16 cellular contexts compared by ENCODE assay signal in genomic region chr20:60718743-60719142, GRCh38.
DNase-seq lines count a peak whose midpoint lies in the region; ATAC-seq and TF ChIP-seq lines count a peak whose summit lies in the region.
"Had no signal": no experiment of that assay in that cellular context is flagged by ENCODE, and none has a peak within 500 bp of the region (broad histone marks: within the 10 kb centered on the region; RNA-seq: fewer than 3 reads in every experiment).

No MANE protein-coding gene starts in this region.

- no peak overlapping the region for H4K5ac ChIP-seq in H9 (ENCODE audit: insufficient read length, low read depth, low read length)

- H2AK5ac ChIP-seq in H9 (ENCODE audit: insufficient read length, low read length), result no peak overlapping the region

- no peak overlapping the region for H3T11ph ChIP-seq in H9 (ENCODE audit: low read length)

- H4K8ac ChIP-seq in H9 (replicated peaks; ENCODE audit: insufficient read length, low read depth, low read length), result no peak overlapping the region

- H3K27ac Mint-ChIP-seq in H9, result 0 out of 7 replicates have a peak overlapping the region, but pooled peaks of 1 of the 3 experiments have one; percentile 37
- H3K27ac Mint-ChIP-seq: activated naive CD4-positive, alpha-beta T cell treated with anti-CD3 and anti-CD28 coated beads, Interleukin-2, amount 50 U/mL, for 72 hours had no signal

- H3K36me3 Mint-ChIP-seq in H9 (ENCODE audit: insufficient read depth in 1 of 3, low read depth in 3 of 3), result 0 out of 7 replicates have a peak, but pooled peaks cover 0 to 4% (median 0%) of the 10 kb centered on the region in 3 experiments
- H3K36me3 Mint-ChIP-seq: activated naive CD4-positive, alpha-beta T cell treated with anti-CD3 and anti-CD28 coated beads, Interleukin-2, amount 50 U/mL, for 72 hours had no signal

- no peak overlapping the region for H3K14ac ChIP-seq in H9 (ENCODE audit: insufficient read depth, low read length)

- peaks cover 20 to 26% of the 10 kb centered on the region in 2 experiments for H3K4me1 Mint-ChIP-seq in H9

- H3K27me3 Mint-ChIP-seq in H9 (ENCODE audit: low read depth), result no peaks in the 10 kb centered on the region

- intact Hi-C loops in left lung (cut with DNase I), result no loop called here

- no peaks in the 10 kb centered on the region for H3K79me1 ChIP-seq in H9 (ENCODE audit: insufficient read depth, low read depth, low read length, poor library complexity, severe bottlenecking)

- no peak overlapping the region for H2BK20ac ChIP-seq in H9 (ENCODE audit: low read depth, low read length, poor library complexity, severe bottlenecking)

- H3K4me1 ChIP-seq in H9 (ENCODE audit: insufficient read depth, low read length), result no peaks in the 10 kb centered on the region
- H3K4me1 ChIP-seq in left lung, result no peaks in the 10 kb centered on the region
- H3K4me1 ChIP-seq: A549, left ventricle myocardium inferior, parathyroid adenoma had no signal

- no peak overlapping the region for H2BK12ac ChIP-seq in H9 (ENCODE audit: insufficient read length, low read depth, low read length)

- H4K20me1 ChIP-seq in H9 (ENCODE audit: control insufficient read depth, insufficient read depth, insufficient read length), result no peaks in the 10 kb centered on the region

- H3K9me3 ChIP-seq in H9 (ENCODE audit: control insufficient read depth, low read depth, low read length) (no peaks in the 10 kb centered on the region), left lung (no peaks in the 10 kb centered on the region)
- H3K9me3 ChIP-seq: A549, left ventricle myocardium inferior had no signal

- no peaks in the 10 kb centered on the region for H3K23me2 ChIP-seq in H9 (ENCODE audit: insufficient read length, low read depth, low read length, poor library complexity, severe bottlenecking)

- H3K4ac ChIP-seq in H9 (ENCODE audit: low read depth, low read length), result no peak overlapping the region

- peak; percentile 13 for ATAC-seq in left lung
- ATAC-seq: activated naive CD4-positive, alpha-beta T cell treated with anti-CD3 and anti-CD28 coated beads, Interleukin-2, amount 50 U/mL, for 72 hours had no signal

- H3K4me3 ChIP-seq in left lung, result no peak overlapping the region
- H3K4me3 ChIP-seq: A549, left ventricle myocardium inferior had no signal

- H3K4me2 ChIP-seq in H9 (ENCODE audit: insufficient read depth, insufficient read length, low read length), result no peak overlapping the region
- H3K4me2 ChIP-seq: A549 had no signal

- no peak overlapping the region for H2BK15ac ChIP-seq in H9 (ENCODE audit: low read depth, low read length)

- TF ChIP-seq CTCF in H9 (conservative IDR thresholded peaks at IDR 0.05) (peak; percentile 87), left lung (IDR thresholded peaks at IDR 0.05) (no peak)

- no CpG with 5 or more reads among the region's 7 CpGs for WGBS in H9 (ENCODE audit: extremely low coverage, insufficient read length, low lambda C conversion rate)

- H3K18ac ChIP-seq in H9 (ENCODE audit: insufficient read length, low read depth, low read length), result no peak overlapping the region

- peak; percentile 65 for DNase-seq in NCI-H1092 (lab: John Stamatoyannopoulos, UW)
- DNase-seq in NCI-H1092 treated with DMSO at 0.1 percent for 48 hours (lab: John Stamatoyannopoulos, UW), result no peak
- peak; percentile 77 for DNase-seq in H9
- peak; percentile 8 for DNase-seq in RPMI8226
- no peak for DNase-seq in left lung
- no peak for DNase-seq in medulla oblongata (ENCODE audit: extremely low spot score)
- no peak for DNase-seq in NCI-H128 (lab: John Stamatoyannopoulos, UW; ENCODE audit: unreplicated experiment)
- no peak for DNase-seq in activated effector memory CD4-positive, alpha-beta T cell treated with anti-CD3 and anti-CD28 coated beads, Interleukin-2, amount 50 U/mL, for 16 hours
- DNase-seq: activated CD8-positive, alpha-beta memory T cell treated with anti-CD3 and anti-CD28 coated beads, Interleukin-2, amount 50 U/mL, for 48 hours; hypothalamus; left ventricle myocardium inferior; NCI-H226; SW 1271 had no signal

- H2BK5ac ChIP-seq in H9 (ENCODE audit: insufficient read length, low read length), result no peak overlapping the region

- no peaks in the 10 kb centered on the region for H3K79me2 ChIP-seq in H9 (ENCODE audit: insufficient read depth, low read length)
- H3K79me2 ChIP-seq: parathyroid adenoma had no signal

- H3K4me3 Mint-ChIP-seq in H9, result no peak overlapping the region

- H3K56ac ChIP-seq in H9 (ENCODE audit: insufficient read length, low read depth, low read length), result no peak overlapping the region

- H3K9me3 Mint-ChIP-seq in H9, result no peaks in the 10 kb centered on the region

- H3K27ac ChIP-seq in H9 (ENCODE audit: insufficient read length, low read depth, low read length) (no peak overlapping the region), left lung (no peak overlapping the region)
- H3K27ac ChIP-seq: A549, left ventricle myocardium inferior, parathyroid adenoma had no signal

- H2BK120ac ChIP-seq in H9 (ENCODE audit: low read depth, low read length, poor library complexity, severe bottlenecking), result no peak overlapping the region

- no peak overlapping the region for H3K23ac ChIP-seq in H9 (ENCODE audit: insufficient read length, low read depth, low read length)

- H3K9ac ChIP-seq in H9 (ENCODE audit: extremely low read depth, insufficient read length, low read length), result no peak overlapping the region
- H3K9ac ChIP-seq: parathyroid adenoma had no signal

- H3K36me3 ChIP-seq in left lung, result no peaks in the 10 kb centered on the region
- H3K36me3 ChIP-seq: left ventricle myocardium inferior had no signal

- H2AFZ ChIP-seq in H9 (ENCODE audit: low read length), result no peak overlapping the region
- H2AFZ ChIP-seq: parathyroid adenoma had no signal

- H3K27me3 ChIP-seq in H9 (ENCODE audit: insufficient read depth, low read length) (no peaks in the 10 kb centered on the region; the same call in 1 of the 2 replicates), left lung (peaks cover 0 to 16% of the 10 kb centered on the region in 2 donors)

- H4K91ac ChIP-seq in H9 (ENCODE audit: insufficient read length, low read depth, low read length), result no peak overlapping the region

Comparison
In these comparisons a context has a peak if more than half of its experiments do, and no peak if none do; other contexts are left out.
1. DNase-seq: peak in NCI-H1092 (single experiment), H9 (single experiment) and RPMI8226 (single experiment); none in NCI-H1092 treated with DMSO at 0.1 percent for 48 hours (single experiment), left lung (0 of 2), medulla oblongata (single experiment), NCI-H128 (single experiment) and activated effector memory CD4-positive, alpha-beta T cell treated with anti-CD3 and anti-CD28 coated beads, Interleukin-2, amount 50 U/mL, for 16 hours (single experiment).